ENCODE assay signal across 10 cellular contexts in genomic region chr22:26480611-26480932, GRCh38. TPM values are rescaled to one million over a fixed set of nuclear protein-coding genes. Genes with fewer than 3 reads are reported as not detected.
A peak's percentile ranks its signal among the peaks of the same experiment; 100 is the strongest.
DNase-seq lines count a peak whose midpoint lies in the region; ATAC-seq, FAIRE-seq and TF ChIP-seq lines count a peak whose summit lies in the region.
"Had no signal": no experiment of that assay in that cellular context is flagged by ENCODE, and none has a peak within 500 bp of the region (broad histone marks: within the 10 kb centered on the region; RNA-seq: fewer than 3 reads in every experiment).

No MANE protein-coding gene starts in this region.

- H3K4me1 ChIP-seq in right lobe of liver = peaks cover 0 to 34% (median 10%) of the 10 kb centered on the region in 4 donors

- H3K27ac Mint-ChIP-seq in activated naive CD4-positive, alpha-beta T cell treated with anti-CD3 and anti-CD28 coated beads for 36 hours = no peak overlapping the region
- H3K27ac Mint-ChIP-seq in WTC11 = no peak overlapping the region

- H3K4me1 Mint-ChIP-seq in activated naive CD4-positive, alpha-beta T cell treated with anti-CD3 and anti-CD28 coated beads for 36 hours (ENCODE audit: low read depth) = peaks cover 66% of the 10 kb centered on the region
- peaks cover 44% of the 10 kb centered on the region for H3K4me1 Mint-ChIP-seq in WTC11

- peaks cover 0 to 24% (median 3%) of the 10 kb centered on the region in 4 donors for H3K36me3 ChIP-seq in right lobe of liver

- ATAC-seq in WTC11 = no peak
- no peak for ATAC-seq in right lobe of liver
- ATAC-seq in HG03095 (IDR thresholded peaks at IDR 0.05; ENCODE audit: unreplicated experiment) = no peak

- peak overlapping the region; percentile 54 for H3K4me3 Mint-ChIP-seq in activated naive CD4-positive, alpha-beta T cell treated with anti-CD3 and anti-CD28 coated beads for 36 hours
- peak overlapping the region; percentile 12; the same call in 1 of the 2 replicates for H3K4me3 Mint-ChIP-seq in WTC11

- no peak for TF ChIP-seq CTCF in WTC11 (IDR thresholded peaks at IDR 0.05)
- no peak for TF ChIP-seq CTCF in right lobe of liver (IDR thresholded peaks at IDR 0.05)

- DNase-seq in activated naive CD4-positive, alpha-beta T cell treated with anti-CD3 and anti-CD28 coated beads for 36 hours = no peak
- no peak for DNase-seq in activated naive CD4-positive, alpha-beta T cell treated with Interleukin-2 at 50 U/mL for 16 hours
- DNase-seq in WTC11 (ENCODE audit: low spot score) (no peak), right lobe of liver (no peak), urothelium cell line (ENCODE audit: low spot score) (no peak), NCI-H1930 (lab: John Stamatoyannopoulos, UW) (no peak), GM12892 (ENCODE audit: insufficient read length) (no peak)
- DNase-seq: NCI-H226; stimulated activated CD4-positive, alpha-beta T cell treated with anti-CD3 and anti-CD28 coated beads, Interleukin-15, amount 100 ng/mL, for 24 hours had no signal

- FAIRE-seq in urothelium cell line (lab: Jason Lieb, UNC) = peak; percentile 58
- no peak for FAIRE-seq in GM12892 (lab: Jason Lieb, UNC)

- CTCF ChIA-PET in activated naive CD4-positive, alpha-beta T cell treated with anti-CD3 and anti-CD28 coated beads for 36 hours (lab: Charles Lee) = interaction anchor here (1.2 to 2.3 kb wide), 4 partner anchors 19 to 115 kb away, joined by 3 to 10 read pairs (median 4); no protein-coding TSS in a partner anchor
- CTCF ChIA-PET in WTC11 (lab: Charles Lee) = interaction anchor here (0.5 kb wide), 1 partner anchor 88 kb away, joined by 3 read pairs; no protein-coding TSS in a partner anchor

- 89% methylated on average over 2 of the region's 2 CpGs for WGBS in right lobe of liver (ENCODE audit: insufficient coverage, low coverage, low lambda C conversion rate, missing lambda C conversion rate)

- H3K36me3 Mint-ChIP-seq in activated naive CD4-positive, alpha-beta T cell treated with anti-CD3 and anti-CD28 coated beads for 36 hours (ENCODE audit: low read depth) = peaks cover 32% of the 10 kb centered on the region
- peaks cover 34% of the 10 kb centered on the region for H3K36me3 Mint-ChIP-seq in WTC11

- intact Hi-C loops in activated naive CD4-positive, alpha-beta T cell treated with anti-CD3 and anti-CD28 coated beads for 36 hours (cut with micrococcal nuclease) = loop anchor here (5.0 kb wide), 1 partner anchor 83 kb away; no protein-coding TSS in a partner anchor
- intact Hi-C loops in right lobe of liver (cut with DNase I) = no loop called here

- no peaks in the 10 kb centered on the region for H3K9me3 ChIP-seq in right lobe of liver

- no peak overlapping the region for H3K4me3 ChIP-seq in right lobe of liver

- H3K27me3 ChIP-seq in right lobe of liver = no peaks in the 10 kb centered on the region

- H3K27me3 Mint-ChIP-seq in activated naive CD4-positive, alpha-beta T cell treated with anti-CD3 and anti-CD28 coated beads for 36 hours (ENCODE audit: low read depth) = no peaks in the 10 kb centered on the region
- no peaks in the 10 kb centered on the region for H3K27me3 Mint-ChIP-seq in WTC11 (ENCODE audit: low read depth)

- POLR2A ChIA-PET in WTC11 (lab: Charles Lee) = no interaction called here

- H3K9me3 Mint-ChIP-seq in activated naive CD4-positive, alpha-beta T cell treated with anti-CD3 and anti-CD28 coated beads for 36 hours = no peaks in the 10 kb centered on the region
- no peaks in the 10 kb centered on the region for H3K9me3 Mint-ChIP-seq in WTC11

- TF ChIP-seq POLR2A in right lobe of liver (IDR thresholded peaks at IDR 0.05) (no peak), GM12892 (IDR thresholded peaks at IDR 0.05; ENCODE audit: low read depth, low read length) (no peak)

- peak overlapping the region in 2 of 3 donors; percentile 49 to 65 for H3K27ac ChIP-seq in right lobe of liver

TF ChIP-seq in WTC11, 78 proteins besides CTCF, POLR2A, EP300 and RAD21:
- TF ChIP-seq MYBL2 (CRISPR knock-in tag; IDR thresholded peaks at IDR 0.05) (no peak), E2F5 (CRISPR knock-in tag; IDR thresholded peaks at IDR 0.05) (no peak)

RNA-seq across cellular contexts. Expression of gene HPS4, which starts 3.0 kb away (rescaled TPM):
- total RNA-seq in activated naive CD4-positive, alpha-beta T cell treated with anti-CD3 and anti-CD28 coated beads for 36 hours = 10 to 100 TPM; 48.0 to 51.5 TPM
- 41.1 to 48.1 TPM (median 42.7 TPM) in 3 replicates for total RNA-seq in WTC11 (2021)
- 10 to 100 TPM; 10.7 to 13.8 (median 12.6) TPM for total RNA-seq in right lobe of liver
- 25.8 TPM for polyA plus RNA-seq in GM12892 (2012; ENCODE audit: missing spikeins)

RNA-seq across cellular contexts. Expression of gene SRRD, which starts 3.1 kb away (rescaled TPM):
- total RNA-seq in activated naive CD4-positive, alpha-beta T cell treated with anti-CD3 and anti-CD28 coated beads for 36 hours = 10 to 100 TPM; 20.8 to 21.6 TPM
- 20.0 to 25.1 TPM (median 22.9 TPM) in 3 replicates for total RNA-seq in WTC11 (2021)
- 10 to 100 TPM; 11.4 to 15.2 (median 11.8) TPM for total RNA-seq in right lobe of liver
- 23.0 TPM for polyA plus RNA-seq in GM12892 (2012; ENCODE audit: missing spikeins)

RNA-seq across cellular contexts. Expression of gene TFIP11, which starts 31.7 kb away (rescaled TPM):
- total RNA-seq in activated naive CD4-positive, alpha-beta T cell treated with anti-CD3 and anti-CD28 coated beads for 36 hours = 10 to 100 TPM; 33.3 to 34.4 TPM
- total RNA-seq in WTC11 (2021) (24.6 to 26.9 TPM (median 25.7 TPM) in 3 replicates), right lobe of liver (10 to 100 TPM; 17.0 to 24.1 (median 21.6) TPM)
- 17.2 TPM for polyA plus RNA-seq in GM12892 (2012; ENCODE audit: missing spikeins)

RNA-seq across cellular contexts. Expression of gene ASPHD2, which starts 51.5 kb away (rescaled TPM):
- 1 to 10 TPM; 4.4 to 4.7 TPM for total RNA-seq in activated naive CD4-positive, alpha-beta T cell treated with anti-CD3 and anti-CD28 coated beads for 36 hours
- total RNA-seq in WTC11 (2021) (7.1 to 8.1 TPM (median 8.0 TPM) in 3 replicates), right lobe of liver (under 1 TPM in 3 of 6 experiments, not detected in 3; 0.07 to 0.38 (median 0.12) TPM)
- polyA plus RNA-seq in GM12892 (2012; ENCODE audit: missing spikeins) = 2.7 TPM
